Comparison of ENCODE assay signal across 12 cellular contexts in genomic region chr9:75064307-75065025, GRCh38. TPM values are rescaled to one million over a fixed set of nuclear protein-coding genes. Genes with fewer than 3 reads are reported as not detected.
DNase-seq lines count a peak whose midpoint lies in the region; ATAC-seq and TF ChIP-seq lines count a peak whose summit lies in the region.
"Had no signal": no experiment of that assay in that cellular context is flagged by ENCODE, and none has a peak within 500 bp of the region (broad histone marks: within the 10 kb centered on the region; RNA-seq: fewer than 3 reads in every experiment).

No MANE protein-coding gene starts in this region.

- no peaks in the 10 kb centered on the region for H3K4me1 ChIP-seq in heart left ventricle
- H3K4me1 ChIP-seq in right cardiac atrium (ENCODE audit: control insufficient read depth, insufficient read depth, low read length) = no peaks in the 10 kb centered on the region
- peaks cover 4 to 7% of the 10 kb centered on the region in 2 experiments for H3K4me1 ChIP-seq in trophoblast cell (ENCODE audit: control insufficient read depth in 1 of 2, insufficient read depth in 2 of 2, low read length in 2 of 2)
- H3K4me1 ChIP-seq: spleen had no signal

- H4K91ac ChIP-seq in trophoblast cell (ENCODE audit: low read depth, low read length) = no peak overlapping the region

- in situ Hi-C loops in astrocyte of the spinal cord (cut with HindIII; ENCODE audit: low sequenced_read_pairs) = no loop called here

- no peaks in the 10 kb centered on the region for H3K79me2 ChIP-seq in trophoblast cell (ENCODE audit: control insufficient read depth, insufficient read depth, low read length, poor library complexity)

- DNase-seq in heart left ventricle (peak in 1 of 5 donors; percentile 20), right cardiac atrium (no peak), astrocyte of the spinal cord (ENCODE audit: low read depth, low spot score) (peak; percentile 61), left ventricle myocardium superior (no peak), trophoblast cell (no peak)
- DNase-seq in stimulated activated naive CD4-positive, alpha-beta T cell treated with Interleukin-2 at 50 U/mL for 16 hours (lab: John Stamatoyannopoulos, UW) = no peak
- DNase-seq: immature natural killer cell; naive thymus-derived CD8-positive, alpha-beta T cell; spleen; transverse colon had no signal

- no peak overlapping the region for H2AK5ac ChIP-seq in trophoblast cell (ENCODE audit: low read length)

- H4K8ac ChIP-seq in trophoblast cell (ENCODE audit: low read depth, low read length) = no peak overlapping the region

- no peak overlapping the region for H3K14ac ChIP-seq in trophoblast cell (ENCODE audit: low read length)

- no peak for TF ChIP-seq CTCF in heart left ventricle (IDR thresholded peaks at IDR 0.05)
- TF ChIP-seq CTCF in astrocyte of the spinal cord (IDR thresholded peaks at IDR 0.05; ENCODE audit: low read depth, low read length) = no peak

- TF ChIP-seq POLR2A in heart left ventricle (IDR thresholded peaks at IDR 0.05) = no peak

- WGBS in heart left ventricle, 4 donors = 80 to 85% (median 82%) methylated on average over 2 of the region's 2 CpGs
- WGBS in right cardiac atrium = 68% methylated on average over 2 of the region's 2 CpGs
- WGBS in trophoblast cell (ENCODE audit: extremely low coverage, insufficient coverage, insufficient read length) = no CpG with 5 or more reads among the region's 2 CpGs

- no peak overlapping the region for H3K4me2 ChIP-seq in trophoblast cell (ENCODE audit: low read length)

- no peak overlapping the region for H2BK120ac ChIP-seq in trophoblast cell (ENCODE audit: insufficient read depth, low read length, poor library complexity)

- H3K9me3 ChIP-seq in heart left ventricle = no peaks in the 10 kb centered on the region
- H3K9me3 ChIP-seq in right cardiac atrium (ENCODE audit: control insufficient read depth, low read length) = no peaks in the 10 kb centered on the region
- H3K9me3 ChIP-seq in trophoblast cell (ENCODE audit: insufficient read depth, low read depth, low read length) = no peaks in the 10 kb centered on the region
- H3K9me3 ChIP-seq: transverse colon had no signal

- H3K4me3 ChIP-seq in heart left ventricle = no peak overlapping the region
- H3K4me3 ChIP-seq in right cardiac atrium (ENCODE audit: low read length) = no peak overlapping the region
- H3K4me3 ChIP-seq in astrocyte of the spinal cord (ENCODE audit: low read depth, low read length) = no peak overlapping the region
- no peak overlapping the region for H3K4me3 ChIP-seq in trophoblast cell (ENCODE audit: low read depth, low read length)
- H3K4me3 ChIP-seq: spleen, transverse colon had no signal

- H3K18ac ChIP-seq in trophoblast cell (ENCODE audit: low read length) = no peak overlapping the region

- H3K9ac ChIP-seq in trophoblast cell (ENCODE audit: low read length) = no peak overlapping the region

- peaks cover 0 to 77% (median 15%) of the 10 kb centered on the region in 9 donors for H3K36me3 ChIP-seq in heart left ventricle
- H3K36me3 ChIP-seq in trophoblast cell (ENCODE audit: control insufficient read depth in 1 of 2, insufficient read depth in 2 of 2, low read length in 2 of 2) = peaks cover 0 to 3% of the 10 kb centered on the region in 2 experiments
- H3K36me3 ChIP-seq: transverse colon had no signal

- H2BK5ac ChIP-seq in trophoblast cell (ENCODE audit: low read depth, low read length, poor library complexity) = no peak overlapping the region

- no peak overlapping the region for H2AFZ ChIP-seq in trophoblast cell (ENCODE audit: insufficient read depth, low read length, poor library complexity)

- H3K23ac ChIP-seq in trophoblast cell (ENCODE audit: low read length) = no peak overlapping the region

- no peak overlapping the region for H4K12ac ChIP-seq in trophoblast cell (ENCODE audit: low read depth, low read length)

- H3K79me1 ChIP-seq in trophoblast cell (ENCODE audit: low read length) = no peaks in the 10 kb centered on the region

- intact Hi-C loops in heart left ventricle (cut with DNase I) (no loop called here), right cardiac atrium (cut with DNase I) (no loop called here), left ventricle myocardium superior (cut with micrococcal nuclease) (no loop called here)

- H3K27me3 ChIP-seq in heart left ventricle (no peaks in the 10 kb centered on the region), right cardiac atrium (ENCODE audit: control insufficient read depth, insufficient read depth) (no peaks in the 10 kb centered on the region), trophoblast cell (ENCODE audit: insufficient read depth, low read length) (no peaks in the 10 kb centered on the region)
- H3K27me3 ChIP-seq: spleen, transverse colon had no signal

- no peak overlapping the region for H3K4ac ChIP-seq in trophoblast cell (ENCODE audit: low read depth, low read length)

- ATAC-seq in heart left ventricle = peak in 3 of 4 donors; percentile 27 to 84 (median 41)
- no peak for ATAC-seq in right cardiac atrium
- ATAC-seq in left ventricle myocardium superior = peak; percentile 51
- no peak for ATAC-seq in HG03565 (IDR thresholded peaks at IDR 0.05; ENCODE audit: unreplicated experiment)
- ATAC-seq in GM19397 (IDR thresholded peaks at IDR 0.05; ENCODE audit: unreplicated experiment) = no peak
- ATAC-seq: naive thymus-derived CD8-positive, alpha-beta T cell had no signal

- no peak overlapping the region for H2BK12ac ChIP-seq in trophoblast cell (ENCODE audit: low read length)

- H3K27ac ChIP-seq in heart left ventricle (no peak overlapping the region), right cardiac atrium (ENCODE audit: low read length) (no peak overlapping the region), trophoblast cell (ENCODE audit: low read depth, low read length) (no peak overlapping the region)
- H3K27ac ChIP-seq: transverse colon had no signal

RNA-seq across cellular contexts. Expression of gene NMRK1, which starts 23.5 kb away (rescaled TPM):
- total RNA-seq in heart left ventricle = 10 to 100 TPM in 5 of 9 donors, 1 to 10 TPM in 4; 5.5 to 15.1 (median 10.6) TPM
- polyA plus RNA-seq in heart left ventricle = 10 to 100 TPM; 11.8 to 25.0 TPM
- 10 to 100 TPM; 11.6 to 27.3 (median 21.5) TPM for total RNA-seq in right cardiac atrium
- 30.2 TPM for polyA plus RNA-seq in right cardiac atrium
- total RNA-seq in left ventricle myocardium superior = 18.2 TPM
- polyA plus RNA-seq in trophoblast cell (2013) = 20.9 and 23.4 TPM in 2 replicates

RNA-seq across cellular contexts. Expression of gene OSTF1, which starts 23.8 kb away (rescaled TPM):
- 10 to 100 TPM; 16.7 to 53.6 (median 23.9) TPM for total RNA-seq in heart left ventricle
- polyA plus RNA-seq in heart left ventricle = 10 to 100 TPM; 19.8 to 26.9 TPM
- 10 to 100 TPM; 26.4 to 35.2 (median 29.7) TPM for total RNA-seq in right cardiac atrium
- 33.8 TPM for polyA plus RNA-seq in right cardiac atrium
- 21.6 TPM for total RNA-seq in left ventricle myocardium superior
- polyA plus RNA-seq in trophoblast cell (2013) = 50.9 and 53.5 TPM in 2 replicates

RNA-seq across cellular contexts. Expression of gene CARNMT1, which starts 36.4 kb away (rescaled TPM):
- total RNA-seq in heart left ventricle = 10 to 100 TPM in 5 of 9 donors, 1 to 10 TPM in 4; 8.0 to 16.1 (median 11.8) TPM
- polyA plus RNA-seq in heart left ventricle = 1 to 10 TPM; 2.0 to 5.9 TPM
- 10 to 100 TPM; 10.0 to 14.9 (median 12.5) TPM for total RNA-seq in right cardiac atrium
- polyA plus RNA-seq in right cardiac atrium = 3.7 TPM
- total RNA-seq in left ventricle myocardium superior = 16.4 TPM
- polyA plus RNA-seq in trophoblast cell (2013) = 7.7 and 8.1 TPM in 2 replicates

Comparison
In these comparisons a context has a peak if more than half of its experiments do, and no peak if none do; other contexts are left out.
1. ATAC-seq: peak in heart left ventricle (3 of 4) and left ventricle myocardium superior (single experiment); none in right cardiac atrium (0 of 2), HG03565 (single experiment) and GM19397 (single experiment).